7 cellular contexts compared by ENCODE assay signal in genomic region chr20:13800728-13801134, GRCh38. TPM values are rescaled to one million over a fixed set of nuclear protein-coding genes. Genes with fewer than 3 reads are reported as not detected.
DNase-seq lines count a peak whose midpoint lies in the region; ATAC-seq and TF ChIP-seq lines count a peak whose summit lies in the region.

No MANE protein-coding gene starts in this region.

- H3K27ac ChIP-seq in cardiac muscle cell: peak overlapping the region; percentile 24
- H3K27ac ChIP-seq in stomach smooth muscle (ENCODE audit: low read length): peak overlapping the region; percentile 42

- no peak for TF ChIP-seq CTCF in cardiac muscle cell (IDR thresholded peaks at IDR 0.05; ENCODE audit: low read depth, low read length)

- H3K4me1 ChIP-seq in cardiac muscle cell (ENCODE audit: low read depth): no peaks in the 10 kb centered on the region
- H3K4me1 ChIP-seq in stomach smooth muscle (ENCODE audit: control insufficient read depth, insufficient read depth, low read length): peaks cover 8% of the 10 kb centered on the region

- H3K9ac ChIP-seq in stomach smooth muscle (ENCODE audit: low read length in 2 of 2): peak overlapping the region; percentile 4 to 30

- H3K36me3 ChIP-seq in cardiac muscle cell: peaks cover 72% of the 10 kb centered on the region
- H3K36me3 ChIP-seq in stomach smooth muscle (ENCODE audit: control insufficient read depth in 2 of 2, insufficient read depth in 2 of 2, low read length in 2 of 2): peaks cover 32 to 39% of the 10 kb centered on the region in 2 donors

- DNase-seq in HUDEP-2 (lab: John Stamatoyannopoulos, UW; ENCODE audit: unreplicated experiment in 76 of 76) (peak in 55 of 76 experiments; percentile 9 to 75 (median 32)), cardiac muscle cell (ENCODE audit: low read depth in 1 of 2, low spot score in 1 of 2) (peak; percentile 30 to 97)
- no peak for DNase-seq in effector CD4-positive, alpha-beta T cell
- DNase-seq in activated naive CD4-positive, alpha-beta T cell (lab: John Stamatoyannopoulos, UW): no peak

- H3K27me3 ChIP-seq in cardiac muscle cell: no peaks in the 10 kb centered on the region
- no peaks in the 10 kb centered on the region for H3K27me3 ChIP-seq in stomach smooth muscle (ENCODE audit: control insufficient read depth in 1 of 2, insufficient read depth in 2 of 2, low read length in 2 of 2)

- H3K9me3 ChIP-seq in cardiac muscle cell (ENCODE audit: low read depth) (no peaks in the 10 kb centered on the region), stomach smooth muscle (ENCODE audit: control insufficient read depth in 2 of 2, low read length in 2 of 2) (no peaks in the 10 kb centered on the region)

- ATAC-seq in SK-N-SH treated with all-trans-retinoic acid at 6 μM for 48 hours (peak; percentile 95), GM21423 (IDR thresholded peaks at IDR 0.05; ENCODE audit: unreplicated experiment) (no peak)

- no peak overlapping the region for H3K4me3 ChIP-seq in cardiac muscle cell
- peak overlapping the region in 1 of 2 donors; percentile 30 for H3K4me3 ChIP-seq in stomach smooth muscle (ENCODE audit: low read length in 2 of 2)

TF ChIP-seq in SK-N-SH treated with all-trans-retinoic acid at 6 μM for 48 hours, 23 proteins besides CTCF, POLR2A, EP300 and RAD21:
- TF ChIP-seq ZFP3 (CRISPR knock-in tag; IDR thresholded peaks at IDR 0.05) (0 out of 2 replicates have a peak, but pooled peaks have one; percentile 36), SNAI2 (CRISPR knock-in tag; IDR thresholded peaks at IDR 0.05) (peak; percentile 86), TSHZ2 (CRISPR knock-in tag; IDR thresholded peaks at IDR 0.05) (peak; percentile 36; the same call in 1 of the 2 replicates), PPARA (CRISPR knock-in tag; IDR thresholded peaks at IDR 0.05; ENCODE audit: borderline replicate concordance) (no peak), TCF4 (CRISPR knock-in tag; IDR thresholded peaks at IDR 0.05; ENCODE audit: borderline replicate concordance) (peak; percentile 42; the same call in 1 of the 2 replicates)
TF ChIP-seq in SK-N-SH treated with all-trans-retinoic acid at 6 μM for 48 hours: peak in this region for 4.

RNA-seq across cellular contexts. Expression of gene NDUFAF5, which starts 15.9 kb away (rescaled TPM):
- total RNA-seq in cardiac muscle cell: 30.0 and 45.8 TPM in 2 replicates
- polyA plus RNA-seq in cardiac muscle cell: 54.6 and 60.7 TPM in 2 replicates

RNA-seq across cellular contexts. Expression of gene ESF1, which starts 16.0 kb away (rescaled TPM):
- total RNA-seq in cardiac muscle cell: 2.8 and 16.6 TPM in 2 replicates
- polyA plus RNA-seq in cardiac muscle cell: 9.2 and 10.4 TPM in 2 replicates

Comparison
In these comparisons a context has a peak if more than half of its experiments do, and no peak if none do; other contexts are left out.
1. DNase-seq: peak in HUDEP-2 (55 of 76) and cardiac muscle cell (2 of 2); none in effector CD4-positive, alpha-beta T cell (single experiment) and activated naive CD4-positive, alpha-beta T cell (0 of 4).